In the genomic region with DNA sequence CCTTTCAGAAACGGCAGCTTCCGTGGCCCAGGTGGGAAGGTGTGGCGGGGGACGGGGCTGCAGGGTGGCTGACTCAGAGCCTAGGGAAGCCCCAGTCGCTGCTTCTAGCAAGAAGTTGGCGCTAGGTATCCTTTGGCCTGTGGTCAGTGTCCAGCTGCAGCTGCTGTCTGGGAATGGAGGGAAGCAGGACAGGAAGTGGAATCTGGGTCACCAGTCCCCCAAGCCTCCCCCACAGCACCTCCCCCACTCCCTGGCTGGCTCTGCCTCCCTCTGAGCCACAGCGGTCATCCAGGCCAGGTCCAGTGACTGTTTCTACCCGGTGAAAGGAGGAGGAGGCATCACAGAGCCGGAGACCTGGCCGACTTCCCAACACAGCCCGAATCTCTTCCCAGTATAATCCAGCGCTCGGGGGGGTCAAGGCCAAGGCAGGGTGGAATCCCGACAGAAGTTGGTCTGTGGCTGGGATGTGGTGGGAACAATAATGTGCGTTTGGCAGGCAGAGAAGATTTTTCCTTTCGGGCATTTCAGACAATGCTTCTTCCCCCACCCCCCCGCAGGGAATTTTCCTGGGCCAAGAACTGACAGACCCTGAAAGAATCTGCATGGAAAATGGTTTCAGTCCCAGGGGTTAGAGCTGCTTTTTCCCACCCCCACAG, we compare ENCODE assay signal across 10 cellular contexts. TPM values are rescaled to one million over a fixed set of nuclear protein-coding genes. Genes with fewer than 3 reads are reported as not detected.
A peak's percentile ranks its signal among the peaks of the same experiment; 100 is the strongest.
DNase-seq lines count a peak whose midpoint lies in the region; ATAC-seq, FAIRE-seq and TF ChIP-seq lines count a peak whose summit lies in the region.
"Had no signal": no experiment of that assay in that cellular context is flagged by ENCODE, and none has a peak within 500 bp of the region (broad histone marks: within the 10 kb centered on the region; RNA-seq: fewer than 3 reads in every experiment).

No MANE protein-coding gene starts in this region.

- H3K4me3 ChIP-seq in astrocyte (ENCODE audit: insufficient read depth, low read depth, low read length) (peak overlapping the region; percentile 24), left ventricle myocardium inferior (peak overlapping the region; percentile 19), prostate gland (no peak overlapping the region)

- H3K9me3 Mint-ChIP-seq in Calu3 (ENCODE audit: low read depth, unreplicated experiment): no peaks in the 10 kb centered on the region
- H3K9me3 Mint-ChIP-seq in astrocyte (ENCODE audit: unreplicated experiment): no peaks in the 10 kb centered on the region

- CTCF ChIA-PET in Calu3 (lab: Charles Lee): interaction anchor here (0.7 kb wide), 1 partner anchor 717 kb away, joined by 4 read pairs; no protein-coding TSS in a partner anchor

- peak; percentile 41 for DNase-seq in Calu3
- peak; percentile 97 for DNase-seq in astrocyte (ENCODE audit: low read depth)
- peak; percentile 94 for DNase-seq in left ventricle myocardium inferior
- peak; percentile 98 for DNase-seq in posterior vena cava (ENCODE audit: low spot score)
- DNase-seq in KG1 (lab: John Stamatoyannopoulos, UW): no peak
- no peak for DNase-seq in prostate gland (ENCODE audit: low spot score)
- DNase-seq in inferior parietal cortex (ENCODE audit: extremely low spot score): no peak
- DNase-seq: NCI-H526 treated with DMSO at 0.1 percent for 48 hours had no signal

- H3K4me3 Mint-ChIP-seq in Calu3 (ENCODE audit: low read depth, unreplicated experiment) (no peak overlapping the region), astrocyte (ENCODE audit: unreplicated experiment) (no peak overlapping the region)

- H3K36me3 Mint-ChIP-seq in Calu3 (ENCODE audit: insufficient read depth, unreplicated experiment) (no peaks in the 10 kb centered on the region), astrocyte (ENCODE audit: low read depth, unreplicated experiment) (no peaks in the 10 kb centered on the region)

- peak overlapping the region; percentile 81 for H3K4me2 ChIP-seq in astrocyte (ENCODE audit: low read length)

- 32% methylated on average over 17 of the region's 17 CpGs for WGBS in prostate gland

- H4K20me1 ChIP-seq in astrocyte (ENCODE audit: insufficient read depth, low read length): no peaks in the 10 kb centered on the region

- no peaks in the 10 kb centered on the region for H3K9me3 ChIP-seq in astrocyte (ENCODE audit: insufficient read depth, low read depth, low read length)
- H3K9me3 ChIP-seq in left ventricle myocardium inferior (replicated peaks): no peaks in the 10 kb centered on the region
- H3K9me3 ChIP-seq in prostate gland: no peaks in the 10 kb centered on the region
- H3K9me3 ChIP-seq: neutrophil had no signal

- no peak for ATAC-seq in GM19324 (IDR thresholded peaks at IDR 0.05; ENCODE audit: low FRiP score, unreplicated experiment)

- H3K9ac ChIP-seq in astrocyte (ENCODE audit: low read length): peak overlapping the region; percentile 81

- FAIRE-seq in astrocyte (lab: Jason Lieb, UNC): peak; percentile 78

- H3K27me3 Mint-ChIP-seq in Calu3 (ENCODE audit: unreplicated experiment) (peaks cover 8% of the 10 kb centered on the region), astrocyte (ENCODE audit: low read depth, unreplicated experiment) (peaks cover 5% of the 10 kb centered on the region)

- TF ChIP-seq CTCF in Calu3 (IDR thresholded peaks at IDR 0.05; ENCODE audit: unreplicated experiment): no peak
- no peak for TF ChIP-seq CTCF in astrocyte (IDR thresholded peaks at IDR 0.05; ENCODE audit: insufficient read depth, low read depth, low read length)
- no peak for TF ChIP-seq CTCF in left ventricle myocardium inferior (IDR thresholded peaks at IDR 0.05; ENCODE audit: borderline replicate concordance)
- no peak for TF ChIP-seq CTCF in prostate gland (IDR thresholded peaks at IDR 0.05)

- H3K4me1 Mint-ChIP-seq in Calu3 (ENCODE audit: low read depth, unreplicated experiment): peaks cover 38% of the 10 kb centered on the region
- peaks cover 50% of the 10 kb centered on the region for H3K4me1 Mint-ChIP-seq in astrocyte (ENCODE audit: low read depth, unreplicated experiment)

- H3K27me3 ChIP-seq in astrocyte (ENCODE audit: insufficient read depth, low read length) (no peaks in the 10 kb centered on the region), left ventricle myocardium inferior (ENCODE audit: low read depth) (no peaks in the 10 kb centered on the region), prostate gland (replicated peaks; ENCODE audit: insufficient read depth) (no peaks in the 10 kb centered on the region)

- no peak for TF ChIP-seq POLR2A in prostate gland (IDR thresholded peaks at IDR 0.05)

- intact Hi-C loops in Calu3 (cut with micrococcal nuclease; ENCODE audit: unreplicated experiment): no loop called here
- intact Hi-C loops in left ventricle myocardium inferior (cut with micrococcal nuclease): no loop called here
- intact Hi-C loops in posterior vena cava (cut with DNase I): loop anchor here in 1 of 2 donors (5.0 kb wide), 2 partner anchors 40 to 45 kb away; no protein-coding TSS in a partner anchor
- intact Hi-C loops in prostate gland (cut with DNase I): loop anchor here (5.0 kb wide), 1 partner anchor 50 kb away; no protein-coding TSS in a partner anchor

- BruUV-seq in Calu3 (replicated peaks; lab: Mats Ljungman, UMichigan): no TSS peak

- H3K36me3 ChIP-seq in astrocyte (ENCODE audit: insufficient read depth, low read length) (no peaks in the 10 kb centered on the region), left ventricle myocardium inferior (no peaks in the 10 kb centered on the region), prostate gland (no peaks in the 10 kb centered on the region)
- H3K36me3 ChIP-seq: neutrophil had no signal

- H3K27ac Mint-ChIP-seq in Calu3 (ENCODE audit: unreplicated experiment): no peak overlapping the region
- H3K27ac Mint-ChIP-seq in astrocyte (ENCODE audit: unreplicated experiment): peak overlapping the region; percentile 92

- H2AFZ ChIP-seq in astrocyte (ENCODE audit: low read depth, low read length): peak overlapping the region; percentile 57

- H3K27ac ChIP-seq in astrocyte (ENCODE audit: low read depth, low read length) (peak overlapping the region; percentile 94), left ventricle myocardium inferior (replicated peaks) (peak overlapping the region; percentile 88), prostate gland (no peak overlapping the region)
- H3K27ac ChIP-seq: neutrophil had no signal

- peaks cover 32% of the 10 kb centered on the region for H3K4me1 ChIP-seq in astrocyte (ENCODE audit: insufficient read depth, low read length)
- H3K4me1 ChIP-seq in left ventricle myocardium inferior: peaks cover 77% of the 10 kb centered on the region
- no peaks in the 10 kb centered on the region for H3K4me1 ChIP-seq in prostate gland (replicated peaks)

- H3K79me2 ChIP-seq in astrocyte (ENCODE audit: insufficient read depth, low read length): no peaks in the 10 kb centered on the region

RNA-seq across cellular contexts. Expression of gene C11orf96, which starts 45.1 kb away (rescaled TPM):
- 0.38 TPM in 1 of 2 replicates, not detected in the other for total RNA-seq in Calu3 (2022)
- 1.8 and 3.1 TPM in 2 replicates for total RNA-seq in astrocyte
- total RNA-seq in left ventricle myocardium inferior: 20.1 TPM
- total RNA-seq in posterior vena cava: 1,000 to 10,000 TPM in 1 of 2 donors, 100 to 1,000 TPM in 1; 576 to 1,371 TPM
- 100 to 1,000 TPM in 1 of 2 donors, 10 to 100 TPM in 1; 21.4 to 268 TPM for total RNA-seq in prostate gland

Comparison
In these comparisons a context has a peak if more than half of its experiments do, and no peak if none do; other contexts are left out.
1. DNase-seq: peak in Calu3 (single experiment), astrocyte (single experiment), left ventricle myocardium inferior (single experiment) and posterior vena cava (single experiment); none in KG1 (single experiment), prostate gland (single experiment) and inferior parietal cortex (single experiment).
2. H3K27ac ChIP-seq: peak in astrocyte (single experiment) and left ventricle myocardium inferior (single experiment); none in prostate gland (0 of 2).
3. H3K4me3 ChIP-seq: peak in astrocyte (single experiment) and left ventricle myocardium inferior (single experiment); none in prostate gland (0 of 2).